Comparison of ENCODE assay signal across 2 cellular contexts in genomic region chr22:32623943-32624342, GRCh38.
TF ChIP-seq lines count a peak whose summit lies in the region.

No MANE protein-coding gene starts in this region.

TF ChIP-seq in HEK293, 187 proteins besides CTCF, POLR2A, EP300 and RAD21 (continued from another document and continues in another):
- TF ChIP-seq PRDM10 (tag by site-specific recombination; IDR thresholded peaks at IDR 0.05): peak; percentile 56; the same call in 1 of the 2 replicates
- TF ChIP-seq ZFP37 (tag by site-specific recombination; IDR thresholded peaks at IDR 0.05): peak; percentile 30; the same call in 1 of the 2 replicates
- TF ChIP-seq, protein P1, sequence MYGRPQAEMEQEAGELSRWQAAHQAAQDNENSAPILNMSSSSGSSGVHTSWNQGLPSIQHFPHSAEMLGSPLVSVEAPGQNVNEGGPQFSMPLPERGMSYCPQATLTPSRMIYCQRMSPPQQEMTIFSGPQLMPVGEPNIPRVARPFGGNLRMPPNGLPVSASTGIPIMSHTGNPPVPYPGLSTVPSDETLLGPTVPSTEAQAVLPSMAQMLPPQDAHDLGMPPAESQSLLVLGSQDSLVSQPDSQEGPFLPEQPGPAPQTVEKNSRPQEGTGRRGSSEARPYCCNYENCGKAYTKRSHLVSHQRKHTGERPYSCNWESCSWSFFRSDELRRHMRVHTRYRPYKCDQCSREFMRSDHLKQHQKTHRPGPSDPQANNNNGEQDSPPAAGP (tag by site-specific recombination; IDR thresholded peaks at IDR 0.05): peak; percentile 97
- peak; percentile 79 for TF ChIP-seq INSM2 (tag by site-specific recombination; IDR thresholded peaks at IDR 0.05)
- no peak for TF ChIP-seq ZNF133 (tag by site-specific recombination; IDR thresholded peaks at IDR 0.05)
- TF ChIP-seq ZNF830 (tag by site-specific recombination; IDR thresholded peaks at IDR 0.05; ENCODE audit: low read depth): no peak
- peak; percentile 85 for TF ChIP-seq ZNF366 (tag by site-specific recombination; conservative IDR thresholded peaks at IDR 0.05)
- TF ChIP-seq ZBTB26 (tag by site-specific recombination; optimal IDR thresholded peaks at IDR 0.05): no peak
- peak; percentile 76; the same call in 1 of the 2 replicates for TF ChIP-seq ZNF24 (tag by site-specific recombination; IDR thresholded peaks at IDR 0.05)
- TF ChIP-seq ZNF561 (tag by site-specific recombination; IDR thresholded peaks at IDR 0.05; ENCODE audit: borderline replicate concordance): peak; percentile 73; the same call in 1 of the 2 replicates
- TF ChIP-seq WT1 (tag by site-specific recombination; IDR thresholded peaks at IDR 0.05): peak; percentile 74
- peak; percentile 72; the same call in 1 of the 2 replicates for TF ChIP-seq ZNF600 (tag by site-specific recombination; IDR thresholded peaks at IDR 0.05)
- peak; percentile 97 for TF ChIP-seq ZEB2 (tag by site-specific recombination; IDR thresholded peaks at IDR 0.05)
- no peak for TF ChIP-seq RBAK (tag by site-specific recombination; IDR thresholded peaks at IDR 0.05)
- peak; percentile 62 for TF ChIP-seq ZNF324 (tag by site-specific recombination; IDR thresholded peaks at IDR 0.05)
- no peak for TF ChIP-seq ZNF658 (tag by site-specific recombination; IDR thresholded peaks at IDR 0.05)
- TF ChIP-seq ZNF114 (tag by site-specific recombination; IDR thresholded peaks at IDR 0.05): no peak
- peak; percentile 85 for TF ChIP-seq SCRT2 (tag by site-specific recombination; IDR thresholded peaks at IDR 0.05)
- TF ChIP-seq, protein P2, sequence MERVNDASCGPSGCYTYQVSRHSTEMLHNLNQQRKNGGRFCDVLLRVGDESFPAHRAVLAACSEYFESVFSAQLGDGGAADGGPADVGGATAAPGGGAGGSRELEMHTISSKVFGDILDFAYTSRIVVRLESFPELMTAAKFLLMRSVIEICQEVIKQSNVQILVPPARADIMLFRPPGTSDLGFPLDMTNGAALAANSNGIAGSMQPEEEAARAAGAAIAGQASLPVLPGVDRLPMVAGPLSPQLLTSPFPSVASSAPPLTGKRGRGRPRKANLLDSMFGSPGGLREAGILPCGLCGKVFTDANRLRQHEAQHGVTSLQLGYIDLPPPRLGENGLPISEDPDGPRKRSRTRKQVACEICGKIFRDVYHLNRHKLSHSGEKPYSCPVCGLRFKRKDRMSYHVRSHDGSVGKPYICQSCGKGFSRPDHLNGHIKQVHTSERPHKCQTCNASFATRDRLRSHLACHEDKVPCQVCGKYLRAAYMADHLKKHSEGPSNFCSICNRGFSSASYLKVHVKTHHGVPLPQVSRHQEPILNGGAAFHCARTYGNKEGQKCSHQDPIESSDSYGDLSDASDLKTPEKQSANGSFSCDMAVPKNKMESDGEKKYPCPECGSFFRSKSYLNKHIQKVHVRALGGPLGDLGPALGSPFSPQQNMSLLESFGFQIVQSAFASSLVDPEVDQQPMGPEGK (tag by site-specific recombination; IDR thresholded peaks at IDR 0.05): peak; percentile 93
- peak; percentile 86 for TF ChIP-seq GLIS2 (tag by site-specific recombination; IDR thresholded peaks at IDR 0.05)

TF ChIP-seq in GM23338, 12 proteins besides CTCF, POLR2A, EP300 and RAD21 (continued from another document):
- TF ChIP-seq REST (IDR thresholded peaks at IDR 0.05; ENCODE audit: unreplicated experiment): no peak
